ENCODE assay signal across 8 cellular contexts in the genomic region with DNA sequence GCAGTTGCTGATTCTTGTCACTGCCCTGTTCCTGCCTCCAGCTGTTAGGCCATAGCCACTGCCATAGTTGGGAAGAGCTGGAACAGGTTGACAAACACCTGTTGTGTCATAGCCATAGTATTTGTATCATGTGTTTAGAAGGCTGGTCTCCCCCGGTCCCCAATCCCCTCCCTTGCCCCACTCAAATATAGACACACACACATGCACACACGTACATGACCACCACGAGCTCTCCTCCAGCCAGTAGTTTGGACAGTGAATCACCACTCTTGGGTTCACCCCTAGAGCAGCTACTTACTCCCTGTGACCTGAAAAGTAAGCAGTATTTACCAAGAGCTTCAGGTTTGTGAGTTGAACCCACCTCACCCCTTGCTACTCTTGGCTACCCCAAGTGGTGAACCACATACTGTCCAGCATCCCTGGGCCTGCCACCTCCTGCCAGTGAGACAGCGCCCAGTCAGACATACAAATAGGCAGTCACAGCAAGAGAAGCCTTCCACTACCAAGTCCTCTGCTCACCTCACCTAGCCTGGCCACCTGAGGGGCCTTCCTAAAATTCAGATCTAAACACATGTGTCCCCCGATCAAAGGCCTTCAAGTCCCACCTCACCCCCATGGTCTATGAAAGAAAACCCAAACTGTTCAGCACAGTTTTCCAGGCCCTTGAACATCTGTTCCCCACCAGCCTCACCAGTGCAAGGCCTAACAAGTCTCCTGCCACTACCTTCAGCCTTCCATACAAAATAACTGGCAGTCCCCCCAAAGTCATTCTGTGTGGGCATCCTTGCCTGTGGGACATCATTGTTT. TPM values are rescaled to one million over a fixed set of nuclear protein-coding genes. Genes with fewer than 3 reads are reported as not detected.
DNase-seq lines count a peak whose midpoint lies in the region; ATAC-seq, FAIRE-seq and TF ChIP-seq lines count a peak whose summit lies in the region.

No MANE protein-coding gene starts in this region.

- H3K9me3 ChIP-seq in left lung: no peaks in the 10 kb centered on the region
- no peaks in the 10 kb centered on the region for H3K9me3 ChIP-seq in stomach smooth muscle (ENCODE audit: control insufficient read depth in 2 of 2, low read length in 2 of 2)

- H3K27ac ChIP-seq in HL-60 (replicated peaks) (peak overlapping the region; percentile 76), left lung (peak overlapping the region; percentile 88 to 98), stomach smooth muscle (ENCODE audit: low read length) (peak overlapping the region; percentile 82)

- H3K4me3 ChIP-seq in HL-60 (replicated peaks; ENCODE audit: insufficient read depth, low read length) (no peak overlapping the region), left lung (peak overlapping the region in 1 of 2 donors; percentile 11), stomach smooth muscle (ENCODE audit: low read length in 2 of 2) (no peak overlapping the region)

- intact Hi-C loops in activated T-helper 1 cell treated with anti-CD3 and anti-CD28 coated beads, Interleukin-12 subunit alpha, Interleukin-12 subunit beta, Interleukin-2, Interleukin-4 antibody, amounts not matched to agents 30 ng/mL and 10 ng/mL and 1 ng/mL, durations not matched to agents 14 hours and 24 hours and 36 hours (cut with micrococcal nuclease): no loop called here
- intact Hi-C loops in left lung (cut with DNase I): no loop called here

- no peaks in the 10 kb centered on the region for H3K27me3 Mint-ChIP-seq in activated T-helper 1 cell treated with anti-CD3 and anti-CD28 coated beads, Interleukin-12 subunit alpha, Interleukin-12 subunit beta, Interleukin-2, Interleukin-4 antibody, amounts not matched to agents 30 ng/mL and 10 ng/mL and 1 ng/mL, durations not matched to agents 14 hours and 24 hours and 36 hours (ENCODE audit: insufficient read depth)

- H3K4me1 ChIP-seq in left lung (peaks cover 8 to 65% of the 10 kb centered on the region in 2 donors), stomach smooth muscle (ENCODE audit: control insufficient read depth, insufficient read depth, low read length) (peaks cover 23% of the 10 kb centered on the region)

- peak; percentile 13 for ATAC-seq in left lung
- ATAC-seq in HG03280 (IDR thresholded peaks at IDR 0.05; ENCODE audit: unreplicated experiment): no peak

- FAIRE-seq in urothelium cell line (lab: Jason Lieb, UNC): no peak

- H3K27ac Mint-ChIP-seq in activated T-helper 1 cell treated with anti-CD3 and anti-CD28 coated beads, Interleukin-12 subunit alpha, Interleukin-12 subunit beta, Interleukin-2, Interleukin-4 antibody, amounts not matched to agents 30 ng/mL and 10 ng/mL and 1 ng/mL, durations not matched to agents 14 hours and 24 hours and 36 hours: peak overlapping the region; percentile 95

- H3K36me3 Mint-ChIP-seq in activated T-helper 1 cell treated with anti-CD3 and anti-CD28 coated beads, Interleukin-12 subunit alpha, Interleukin-12 subunit beta, Interleukin-2, Interleukin-4 antibody, amounts not matched to agents 30 ng/mL and 10 ng/mL and 1 ng/mL, durations not matched to agents 14 hours and 24 hours and 36 hours (ENCODE audit: low read depth): peaks cover 13% of the 10 kb centered on the region

- DNase-seq in HL-60 (ENCODE audit: low read depth in 1 of 2, low spot score in 1 of 2) (no peak), left lung (no peak), HuH-7 (ENCODE audit: low spot score) (no peak), urothelium cell line (ENCODE audit: low spot score) (no peak), DMS79 treated with DMSO at 0.1 percent for 48 hours (lab: John Stamatoyannopoulos, UW) (no peak)
- no peak for DNase-seq in activated T-helper 1 cell treated with anti-CD3 and anti-CD28 coated beads, Interleukin-12 subunit alpha, Interleukin-12 subunit beta, Interleukin-2, Interleukin-4 antibody, amounts not matched to agents 30 ng/mL and 10 ng/mL and 1 ng/mL, durations not matched to agents 14 hours and 24 hours and 36 hours (ENCODE audit: low spot score)

- H3K27me3 ChIP-seq in HL-60 (ENCODE audit: insufficient read depth, poor library complexity, severe bottlenecking) (no peaks in the 10 kb centered on the region), left lung (no peaks in the 10 kb centered on the region), stomach smooth muscle (ENCODE audit: control insufficient read depth in 1 of 2, insufficient read depth in 2 of 2, low read length in 2 of 2) (no peaks in the 10 kb centered on the region)

- H3K9me3 Mint-ChIP-seq in activated T-helper 1 cell treated with anti-CD3 and anti-CD28 coated beads, Interleukin-12 subunit alpha, Interleukin-12 subunit beta, Interleukin-2, Interleukin-4 antibody, amounts not matched to agents 30 ng/mL and 10 ng/mL and 1 ng/mL, durations not matched to agents 14 hours and 24 hours and 36 hours: no peaks in the 10 kb centered on the region

- H3K9ac ChIP-seq in stomach smooth muscle (ENCODE audit: low read length in 2 of 2): peak overlapping the region; percentile 47 to 55

- H3K36me3 ChIP-seq in left lung (no peaks in the 10 kb centered on the region), stomach smooth muscle (ENCODE audit: control insufficient read depth in 2 of 2, insufficient read depth in 2 of 2, low read length in 2 of 2) (no peaks in the 10 kb centered on the region)

- TF ChIP-seq CTCF in HL-60 (IDR thresholded peaks at IDR 0.05; ENCODE audit: insufficient read depth, low read length) (no peak), left lung (IDR thresholded peaks at IDR 0.05) (no peak)

- peaks cover 56% of the 10 kb centered on the region for H3K4me1 Mint-ChIP-seq in activated T-helper 1 cell treated with anti-CD3 and anti-CD28 coated beads, Interleukin-12 subunit alpha, Interleukin-12 subunit beta, Interleukin-2, Interleukin-4 antibody, amounts not matched to agents 30 ng/mL and 10 ng/mL and 1 ng/mL, durations not matched to agents 14 hours and 24 hours and 36 hours (ENCODE audit: low read depth)

- H3K4me3 Mint-ChIP-seq in activated T-helper 1 cell treated with anti-CD3 and anti-CD28 coated beads, Interleukin-12 subunit alpha, Interleukin-12 subunit beta, Interleukin-2, Interleukin-4 antibody, amounts not matched to agents 30 ng/mL and 10 ng/mL and 1 ng/mL, durations not matched to agents 14 hours and 24 hours and 36 hours: peak overlapping the region; percentile 82

RNA-seq across cellular contexts. Expression of a gene that starts 7.1 kb away (rescaled TPM):
- total RNA-seq in activated T-helper 1 cell treated with anti-CD3 and anti-CD28 coated beads, Interleukin-12 subunit alpha, Interleukin-12 subunit beta, Interleukin-2, Interleukin-4 antibody, amounts not matched to agents 30 ng/mL and 10 ng/mL and 1 ng/mL, durations not matched to agents 14 hours and 24 hours and 36 hours: 426 and 427 TPM in 2 replicates
- 100 to 1,000 TPM; 297 to 404 TPM for total RNA-seq in left lung
